ENCODE assay signal across 26 cellular contexts in the genomic region with DNA sequence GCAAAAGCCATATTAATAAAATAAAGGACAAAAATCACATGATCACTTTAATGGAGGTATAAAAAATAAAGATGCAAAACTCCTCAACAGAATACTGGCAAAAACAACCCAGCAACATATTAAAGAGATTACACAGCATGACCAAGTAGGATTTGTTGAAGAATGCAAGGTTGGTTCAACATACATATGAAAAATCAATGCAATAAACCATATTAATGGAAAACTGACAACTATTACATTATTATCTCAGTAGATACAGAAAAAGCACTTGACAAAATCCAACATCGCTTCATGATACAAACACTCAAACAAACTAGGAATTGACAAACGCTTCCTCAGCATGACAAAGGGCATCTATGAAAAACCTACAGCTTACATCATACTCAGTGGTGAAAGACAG.
"Had no signal": no experiment of that assay in that cellular context is flagged by ENCODE, and none has a peak within 500 bp of the region (broad histone marks: within the 10 kb centered on the region; RNA-seq: fewer than 3 reads in every experiment).

No MANE protein-coding gene starts in this region.

- H3K4me1 ChIP-seq: esophagus squamous epithelium, gastrocnemius medialis, heart right ventricle, left lung, lower lobe of right lung had no signal

- H3K4me3 ChIP-seq: esophagus squamous epithelium, gastrocnemius medialis, heart right ventricle, left lung, lower lobe of right lung had no signal

- H3K36me3 ChIP-seq: esophagus squamous epithelium, gastrocnemius medialis, heart right ventricle, left lung, lower lobe of right lung had no signal

- DNase-seq: cortex of kidney; effector CD8-positive, alpha-beta T cell; effector memory CD8-positive, alpha-beta T cell; endodermal cell; erythroblast; esophagus squamous epithelium; foreskin fibroblast; foreskin melanocyte; gastrocnemius medialis; glutamatergic neuron; head of caudate nucleus; heart right ventricle; hippocampal formation; left cardiac atrium; left lung; left ventricle myocardium superior; lower lobe of right lung; mesenchymal stem cell; midbrain; naive thymus-derived CD4-positive, alpha-beta T cell; natural killer cell had no signal

- H3K9me3 ChIP-seq: gastrocnemius medialis had no signal

- H3K27ac ChIP-seq: epithelial cell of prostate, esophagus squamous epithelium, gastrocnemius medialis, heart right ventricle, left lung, lower lobe of right lung had no signal

- FAIRE-seq: endometrium, islet of Langerhans, keratinocyte had no signal

- ATAC-seq: effector memory CD8-positive, alpha-beta T cell; esophagus mucosa; gastrocnemius medialis; heart right ventricle; left cardiac atrium; left lung; left ventricle myocardium superior; lower lobe of right lung; naive thymus-derived CD4-positive, alpha-beta T cell; natural killer cell had no signal

- H3K27me3 ChIP-seq: esophagus squamous epithelium, gastrocnemius medialis, heart right ventricle, left lung had no signal
